ENCODE assay signal across 1 cellular context in genomic region chr17:7023576-7024401, GRCh38.
TF ChIP-seq lines count a peak whose summit lies in the region.

No MANE protein-coding gene starts in this region.

TF ChIP-seq in WTC11, 78 proteins besides CTCF, POLR2A, EP300 and RAD21 (continued from another document and continues in another):
- TF ChIP-seq CDX4 (CRISPR knock-in tag; IDR thresholded peaks at IDR 0.05; ENCODE audit: borderline replicate concordance) (no peak), PRDM15 (CRISPR knock-in tag; IDR thresholded peaks at IDR 0.05) (no peak), ZNF396 (CRISPR knock-in tag; IDR thresholded peaks at IDR 0.05; ENCODE audit: borderline replicate concordance) (no peak), ZSCAN18 (CRISPR knock-in tag; IDR thresholded peaks at IDR 0.05) (no peak), NFE2L1 (CRISPR knock-in tag; IDR thresholded peaks at IDR 0.05) (no peak), AR (CRISPR knock-in tag; IDR thresholded peaks at IDR 0.05) (no peak), ZNF232 (CRISPR knock-in tag; IDR thresholded peaks at IDR 0.05) (no peak), IRF1 (CRISPR knock-in tag; IDR thresholded peaks at IDR 0.05) (no peak), CBFB (CRISPR knock-in tag; IDR thresholded peaks at IDR 0.05; ENCODE audit: low read depth) (no peak), ZNF423 (CRISPR knock-in tag; IDR thresholded peaks at IDR 0.05) (no peak), SOX15 (CRISPR knock-in tag; IDR thresholded peaks at IDR 0.05) (no peak), PREB (CRISPR knock-in tag; IDR thresholded peaks at IDR 0.05; ENCODE audit: borderline replicate concordance) (no peak), HMGA2 (CRISPR knock-in tag; IDR thresholded peaks at IDR 0.05) (no peak), ARID4B (CRISPR knock-in tag; IDR thresholded peaks at IDR 0.05; ENCODE audit: borderline replicate concordance) (no peak), ZNF121 (CRISPR knock-in tag; IDR thresholded peaks at IDR 0.05) (no peak), GABPB1 (CRISPR knock-in tag; IDR thresholded peaks at IDR 0.05) (no peak), MLX (CRISPR knock-in tag; IDR thresholded peaks at IDR 0.05) (no peak), ZNF138 (CRISPR knock-in tag; conservative IDR thresholded peaks at IDR 0.05) (no peak), PRRX2 (CRISPR knock-in tag; IDR thresholded peaks at IDR 0.05) (no peak), JAZF1 (CRISPR knock-in tag; IDR thresholded peaks at IDR 0.05) (no peak), NR2C2 (CRISPR knock-in tag; IDR thresholded peaks at IDR 0.05) (no peak), NFATC4 (CRISPR knock-in tag; IDR thresholded peaks at IDR 0.05) (no peak), NR1H2 (CRISPR knock-in tag; IDR thresholded peaks at IDR 0.05) (no peak), STAT6 (CRISPR knock-in tag; conservative IDR thresholded peaks at IDR 0.05; ENCODE audit: low read depth) (no peak), CREM (CRISPR knock-in tag; IDR thresholded peaks at IDR 0.05) (no peak), ELF4 (CRISPR knock-in tag; IDR thresholded peaks at IDR 0.05; ENCODE audit: low read depth) (no peak), MAX (CRISPR knock-in tag; IDR thresholded peaks at IDR 0.05) (peak; percentile 57), ZBTB21 (CRISPR knock-in tag; IDR thresholded peaks at IDR 0.05; ENCODE audit: borderline replicate concordance) (no peak; the same call in 1 of the 2 replicates), FOXP4 (CRISPR knock-in tag; IDR thresholded peaks at IDR 0.05) (peak; percentile 54; the same call in 1 of the 2 replicates), JUN (CRISPR knock-in tag; IDR thresholded peaks at IDR 0.05) (0 out of 2 replicates have a peak, but pooled peaks have one; percentile 36), TEAD4 (CRISPR knock-in tag; IDR thresholded peaks at IDR 0.05) (no peak), ATF6 (CRISPR knock-in tag; IDR thresholded peaks at IDR 0.05) (no peak), ETV6 (CRISPR knock-in tag; IDR thresholded peaks at IDR 0.05) (0 out of 2 replicates have a peak, but pooled peaks have one; percentile 15)
